Comparison of ENCODE assay signal across 8 cellular contexts in genomic region chr2:216499641-216500218, GRCh38. TPM values are rescaled to one million over a fixed set of nuclear protein-coding genes. Genes with fewer than 3 reads are reported as not detected.
A peak's percentile ranks its signal among the peaks of the same experiment; 100 is the strongest.
DNase-seq lines count a peak whose midpoint lies in the region; ATAC-seq and TF ChIP-seq lines count a peak whose summit lies in the region.
"Had no signal": no experiment of that assay in that cellular context is flagged by ENCODE, and none has a peak within 500 bp of the region (broad histone marks: within the 10 kb centered on the region; RNA-seq: fewer than 3 reads in every experiment).

No MANE protein-coding gene starts in this region.

- H3K27ac ChIP-seq in HL-60 (replicated peaks) (peak overlapping the region; percentile 93), right cardiac atrium (ENCODE audit: low read length) (no peak overlapping the region)

- H3K9me3 ChIP-seq in right cardiac atrium (ENCODE audit: control insufficient read depth, low read length), result no peaks in the 10 kb centered on the region

- ATAC-seq in WTC11 (no peak), right cardiac atrium (no peak)

- H3K27me3 ChIP-seq in HL-60 (ENCODE audit: insufficient read depth, poor library complexity, severe bottlenecking) (no peaks in the 10 kb centered on the region), right cardiac atrium (ENCODE audit: control insufficient read depth, insufficient read depth) (no peaks in the 10 kb centered on the region)

- no peaks in the 10 kb centered on the region for H3K27me3 Mint-ChIP-seq in WTC11 (ENCODE audit: low read depth)

- H3K4me1 Mint-ChIP-seq in WTC11, result peaks cover 46% of the 10 kb centered on the region

- POLR2A ChIA-PET in WTC11 (lab: Charles Lee), result no interaction called here

- H3K9me3 Mint-ChIP-seq in WTC11, result no peaks in the 10 kb centered on the region

- H3K36me3 Mint-ChIP-seq in WTC11, result peaks cover 61% of the 10 kb centered on the region

- CTCF ChIA-PET in WTC11 (lab: Charles Lee), result no interaction called here

- TF ChIP-seq CTCF in HL-60 (IDR thresholded peaks at IDR 0.05; ENCODE audit: insufficient read depth, low read length), result no peak
- TF ChIP-seq CTCF in WTC11 (IDR thresholded peaks at IDR 0.05), result no peak

- intact Hi-C loops in right cardiac atrium (cut with DNase I), result no loop called here

- no peaks in the 10 kb centered on the region for H3K4me1 ChIP-seq in right cardiac atrium (ENCODE audit: control insufficient read depth, insufficient read depth, low read length)

- WGBS in right cardiac atrium, result 23% methylated on average over 6 of the region's 6 CpGs

- H3K4me3 ChIP-seq in HL-60 (replicated peaks; ENCODE audit: insufficient read depth, low read length) (peak overlapping the region; percentile 59), right cardiac atrium (ENCODE audit: low read length) (peak overlapping the region; percentile 53)

- H3K27ac Mint-ChIP-seq in WTC11, result peak overlapping the region; percentile 96

- peak in 1 of 2 experiments; percentile 45 for DNase-seq in HL-60 (ENCODE audit: low read depth in 1 of 2, low spot score in 1 of 2)
- DNase-seq in WTC11 (ENCODE audit: low spot score), result no peak
- DNase-seq in right cardiac atrium, result no peak
- peak; percentile 46 for DNase-seq in stimulated activated CD8-positive, alpha-beta memory T cell treated with anti-CD3 and anti-CD28 coated beads, Interleukin-4, amount 100 ng/mL, for 48 hours
- DNase-seq in stimulated activated CD4-positive, alpha-beta T cell treated with anti-CD3 and anti-CD28 coated beads, Interleukin-2, amount 100 ng/mL, for 48 hours, result no peak
- no peak for DNase-seq in DMS153 (lab: John Stamatoyannopoulos, UW)
- DNase-seq in SHP77 treated with DMSO at 0.1 percent for 48 hours (lab: John Stamatoyannopoulos, UW), result no peak
- DNase-seq: NCI-H2081 treated with DMSO at 0.1 percent for 48 hours had no signal

- H3K4me3 Mint-ChIP-seq in WTC11, result peak overlapping the region; percentile 96

TF ChIP-seq in WTC11, 78 proteins besides CTCF, POLR2A, EP300 and RAD21:
- TF ChIP-seq AR (CRISPR knock-in tag; IDR thresholded peaks at IDR 0.05) (no peak), SP1 (CRISPR knock-in tag; conservative IDR thresholded peaks at IDR 0.05) (0 out of 2 replicates have a peak, but pooled peaks have one; percentile 27), ATF1 (CRISPR knock-in tag; IDR thresholded peaks at IDR 0.05) (no peak), ZNF671 (CRISPR knock-in tag; IDR thresholded peaks at IDR 0.05) (peak; percentile 55; the same call in 1 of the 2 replicates), JAZF1 (CRISPR knock-in tag; IDR thresholded peaks at IDR 0.05) (no peak), RELA (CRISPR knock-in tag; IDR thresholded peaks at IDR 0.05; ENCODE audit: borderline replicate concordance) (no peak), CBFB (CRISPR knock-in tag; IDR thresholded peaks at IDR 0.05; ENCODE audit: low read depth) (no peak)
TF ChIP-seq in WTC11: peak in this region for 2.

RNA-seq across cellular contexts. Expression of gene RPL37A, which starts 1.1 kb away (rescaled TPM):
- total RNA-seq in WTC11 (2021) (3,135 to 3,488 TPM (median 3,463 TPM) in 3 replicates), right cardiac atrium (1,000 to 10,000 TPM; 1,836 to 2,258 (median 1,899) TPM)
- 3,516 TPM for polyA plus RNA-seq in right cardiac atrium
